ENCODE assay signal across 12 cellular contexts in the genomic region with DNA sequence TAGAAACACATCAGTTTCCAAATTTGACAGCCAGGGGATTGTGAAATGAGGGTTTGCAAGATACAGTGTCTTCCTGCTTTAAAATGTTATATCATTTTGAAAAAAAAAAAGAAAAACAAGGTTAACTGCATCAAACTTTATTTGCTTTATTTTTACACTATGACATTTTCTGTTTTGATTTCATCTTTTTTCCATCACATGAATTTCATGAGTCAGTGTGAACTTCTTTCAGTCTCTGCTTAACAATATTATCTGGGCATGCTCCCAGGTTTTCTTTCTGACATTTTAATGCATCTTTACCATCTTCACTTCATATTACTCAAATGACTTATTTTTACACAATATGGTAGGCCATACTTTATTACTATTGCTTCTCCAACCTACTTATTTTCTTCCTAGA. TPM values are rescaled to one million over a fixed set of nuclear protein-coding genes. Genes with fewer than 3 reads are reported as not detected.
A peak's percentile ranks its signal among the peaks of the same experiment; 100 is the strongest.
DNase-seq lines count a peak whose midpoint lies in the region; ATAC-seq and TF ChIP-seq lines count a peak whose summit lies in the region.
"Had no signal": no experiment of that assay in that cellular context is flagged by ENCODE, and none has a peak within 500 bp of the region (broad histone marks: within the 10 kb centered on the region; RNA-seq: fewer than 3 reads in every experiment).

No MANE protein-coding gene starts in this region.

- H3K4me3 ChIP-seq in left ventricle myocardium inferior (peak overlapping the region; percentile 94), adrenal gland (peak overlapping the region in 1 of 4 donors; percentile 94), upper lobe of right lung (peak overlapping the region; percentile 92)

- H3K27me3 ChIP-seq in left ventricle myocardium inferior (ENCODE audit: low read depth) (no peaks in the 10 kb centered on the region), adrenal gland (no peaks in the 10 kb centered on the region), upper lobe of right lung (no peaks in the 10 kb centered on the region)

- no peak for TF ChIP-seq CTCF in left ventricle myocardium inferior (IDR thresholded peaks at IDR 0.05; ENCODE audit: borderline replicate concordance)
- TF ChIP-seq CTCF in adrenal gland (IDR thresholded peaks at IDR 0.05) = no peak
- TF ChIP-seq CTCF in upper lobe of right lung (IDR thresholded peaks at IDR 0.05) = no peak
- TF ChIP-seq CTCF in GM10266 (IDR thresholded peaks at IDR 0.05; ENCODE audit: control insufficient read depth, insufficient read depth, low read depth, missing control alignments) = no peak

- no peak for ATAC-seq in Right ventricle myocardium inferior
- no peak for ATAC-seq in upper lobe of right lung
- no peak for ATAC-seq in HG03280 (IDR thresholded peaks at IDR 0.05; ENCODE audit: unreplicated experiment)

- peaks cover 0 to 3% (median 0%) of the 10 kb centered on the region in 3 donors for H3K36me3 Mint-ChIP-seq in immature natural killer cell

- H3K4me1 Mint-ChIP-seq in immature natural killer cell = peaks cover 60 to 71% of the 10 kb centered on the region in 2 donors

- H3K4me3 Mint-ChIP-seq in immature natural killer cell = peak overlapping the region in 4 of 5 donors; percentile 15 to 92 (median 41)
- H3K4me3 Mint-ChIP-seq: dendritic cell treated with granulocyte-macrophage colony-stimulating factor and Interleukin-4, amounts not matched to agents 40 ng/mL and 50 ng/mL, for 4 days had no signal

- no peak for DNase-seq in left ventricle myocardium inferior
- no peak for DNase-seq in Right ventricle myocardium inferior (ENCODE audit: missing footprints)
- DNase-seq in adrenal gland = no peak
- DNase-seq in immature natural killer cell = no peak
- no peak for DNase-seq in upper lobe of right lung
- no peak for DNase-seq in GM10266 (ENCODE audit: extremely low spot score)
- no peak for DNase-seq in COR-L47 (lab: John Stamatoyannopoulos, UW)
- DNase-seq: activated CD4-positive, alpha-beta T cell treated with anti-CD3 and anti-CD28 coated beads for 48 hours had no signal

- H3K36me3 ChIP-seq in left ventricle myocardium inferior (no peaks in the 10 kb centered on the region), adrenal gland (replicated peaks in 1 of 2) (no peaks in the 10 kb centered on the region), upper lobe of right lung (no peaks in the 10 kb centered on the region)

- H3K9me3 ChIP-seq in left ventricle myocardium inferior (replicated peaks) (no peaks in the 10 kb centered on the region), adrenal gland (replicated peaks in 1 of 3) (no peaks in the 10 kb centered on the region), upper lobe of right lung (no peaks in the 10 kb centered on the region)

- peak overlapping the region in 2 of 6 donors; percentile 13 to 60 for H3K27ac Mint-ChIP-seq in immature natural killer cell
- H3K27ac Mint-ChIP-seq: dendritic cell treated with granulocyte-macrophage colony-stimulating factor and Interleukin-4, amounts not matched to agents 40 ng/mL and 50 ng/mL, for 4 days; memory B cell had no signal

- H3K4me1 ChIP-seq in left ventricle myocardium inferior (peaks cover 60% of the 10 kb centered on the region), adrenal gland (replicated peaks in 1 of 2) (peaks cover 50 to 80% of the 10 kb centered on the region in 2 donors), upper lobe of right lung (peaks cover 47% of the 10 kb centered on the region)

- H3K9me3 Mint-ChIP-seq in immature natural killer cell = no peaks in the 10 kb centered on the region
- H3K9me3 Mint-ChIP-seq: dendritic cell treated with granulocyte-macrophage colony-stimulating factor and Interleukin-4, amounts not matched to agents 40 ng/mL and 50 ng/mL, for 4 days; memory B cell had no signal

- H3K27ac ChIP-seq in left ventricle myocardium inferior (replicated peaks) = no peak overlapping the region
- H3K27ac ChIP-seq in adrenal gland = peak overlapping the region; percentile 28 to 99 (median 95)
- no peak overlapping the region for H3K27ac ChIP-seq in upper lobe of right lung
- H3K27ac ChIP-seq: KMS-11 had no signal

- peak in 1 of 2 donors; percentile 8 for TF ChIP-seq POLR2A in adrenal gland (IDR thresholded peaks at IDR 0.05)

- intact Hi-C loops in left ventricle myocardium inferior (cut with micrococcal nuclease) = loop anchor here (10.0 kb wide), 1 partner anchor 52 kb away; no protein-coding TSS in a partner anchor
- intact Hi-C loops in Right ventricle myocardium inferior (cut with DNase I) = loop anchor here (5.0 kb wide), 1 partner anchor 55 kb away; no protein-coding TSS in a partner anchor
- intact Hi-C loops in adrenal gland (cut with DNase I) = loop anchor here in 1 of 2 donors (5.0 kb wide), 1 partner anchor 60 kb away; no protein-coding TSS in a partner anchor
- intact Hi-C loops in upper lobe of right lung (cut with DNase I) = loop anchor here (10.0 kb wide), 1 partner anchor 162 kb away; the partner anchor contains the start of gene HINT3

- peaks cover 0 to 10% (median 4%) of the 10 kb centered on the region in 3 donors for H3K27me3 Mint-ChIP-seq in immature natural killer cell (ENCODE audit: low read depth in 3 of 3)
- H3K27me3 Mint-ChIP-seq: dendritic cell treated with granulocyte-macrophage colony-stimulating factor and Interleukin-4, amounts not matched to agents 40 ng/mL and 50 ng/mL, for 4 days; memory B cell had no signal

RNA-seq across cellular contexts. Expression of gene NCOA7, which starts 1.9 kb away (rescaled TPM):
- total RNA-seq in left ventricle myocardium inferior (10.3 TPM), Right ventricle myocardium inferior (12.5 TPM), adrenal gland (100 to 1,000 TPM in 4 of 8 donors, 10 to 100 TPM in 4; 51.2 to 180 (median 95.1) TPM), upper lobe of right lung (80.8 TPM)
- polyA plus RNA-seq in adrenal gland (10 to 100 TPM; 24.5 to 77.9 (median 53.0) TPM), immature natural killer cell (10 to 100 TPM; 10.2 to 48.1 (median 16.1) TPM)

RNA-seq across cellular contexts. Expression of gene HEY2, which starts 43.2 kb away (rescaled TPM):
- 25.6 TPM for total RNA-seq in left ventricle myocardium inferior
- total RNA-seq in Right ventricle myocardium inferior = 57.5 TPM
- 1 to 10 TPM in 5 of 8 donors, under 1 TPM in 2, not detected in 1; 0.60 to 1.8 (median 1.0) TPM for total RNA-seq in adrenal gland
- polyA plus RNA-seq in adrenal gland = 1 to 10 TPM in 2 of 3 donors, under 1 TPM in 1; 0.46 to 2.1 (median 1.4) TPM
- polyA plus RNA-seq in immature natural killer cell = 1 to 10 TPM in 1 of 3 donors, under 1 TPM in 2; 0.72 to 2.1 (median 0.76) TPM
- 2.2 TPM for total RNA-seq in upper lobe of right lung

Comparison
In these comparisons a context has a peak if more than half of its experiments do, and no peak if none do; other contexts are left out.
1. H3K27ac ChIP-seq: peak in adrenal gland (5 of 5); none in left ventricle myocardium inferior (single experiment) and upper lobe of right lung (single experiment).